7 cellular contexts compared by ENCODE assay signal in the genomic region with DNA sequence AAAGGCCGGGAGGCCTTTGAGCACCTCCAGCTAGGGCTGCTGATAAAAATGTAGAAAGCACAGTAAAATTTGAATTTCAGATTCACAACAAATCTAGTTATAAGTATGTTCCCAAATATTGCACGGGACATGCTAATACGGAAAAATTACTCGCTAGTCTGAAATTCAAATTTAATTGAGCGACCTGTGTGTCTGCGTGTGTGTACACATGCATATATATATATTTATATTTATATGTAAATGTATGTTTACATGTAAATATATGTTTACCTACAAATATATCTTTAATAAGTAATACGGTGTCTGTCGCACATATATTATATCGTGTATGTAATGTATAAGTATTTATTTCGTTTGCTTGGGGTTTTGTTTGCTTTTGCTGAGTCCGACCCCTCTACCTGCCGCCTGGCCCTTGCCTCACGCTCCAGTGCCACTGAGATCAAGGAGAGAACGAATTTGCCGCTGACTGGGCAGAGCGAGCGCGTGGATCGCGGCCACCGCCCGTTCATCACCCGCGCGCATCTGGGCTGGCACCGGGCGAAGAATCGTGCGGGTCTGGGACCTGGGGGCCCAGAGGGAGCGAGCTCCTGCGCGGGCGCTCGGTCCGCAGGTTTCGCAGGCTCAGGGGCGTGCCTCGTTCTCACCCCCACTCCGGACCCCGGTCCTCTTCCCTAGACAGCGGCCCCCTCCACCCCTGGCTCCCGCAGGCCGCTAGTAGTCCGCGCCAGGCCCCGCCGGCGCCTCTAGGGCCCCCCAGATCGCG. TPM values are rescaled to one million over a fixed set of nuclear protein-coding genes. Genes with fewer than 3 reads are reported as not detected.
A peak's percentile ranks its signal among the peaks of the same experiment; 100 is the strongest.
DNase-seq lines count a peak whose midpoint lies in the region; ATAC-seq, FAIRE-seq and TF ChIP-seq lines count a peak whose summit lies in the region.

No MANE protein-coding gene starts in this region.

- peak overlapping the region; percentile 79 for H3K4me3 Mint-ChIP-seq in stimulated activated memory B cell treated with anti-CD40 and anti-IgM and Interleukin-4, amounts not matched to agents 10 μg/mL and 1 μg/mL and 100 μg/mL, for 72 hours

- peaks cover 6% of the 10 kb centered on the region for H3K79me2 ChIP-seq in keratinocyte (ENCODE audit: control insufficient read depth, insufficient read depth, low read length)

- H2AFZ ChIP-seq in keratinocyte (ENCODE audit: control insufficient read depth, low read length): no peak overlapping the region

- H3K27me3 Mint-ChIP-seq in stimulated activated memory B cell treated with anti-CD40 and anti-IgM and Interleukin-4, amounts not matched to agents 10 μg/mL and 1 μg/mL and 100 μg/mL, for 72 hours: peaks cover 34% of the 10 kb centered on the region

- peaks cover 61% of the 10 kb centered on the region for H3K27me3 ChIP-seq in HUES64 (ENCODE audit: insufficient read depth, low read length)
- H3K27me3 ChIP-seq in keratinocyte (ENCODE audit: control insufficient read depth, extremely low read depth, insufficient read depth, low read length): peaks cover 47% of the 10 kb centered on the region

- no peak for FAIRE-seq in keratinocyte (lab: Jason Lieb, UNC)

- 6% methylated on average over 46 of the region's 50 CpGs for WGBS in HUES64

- peaks cover 8% of the 10 kb centered on the region for H3K36me3 Mint-ChIP-seq in stimulated activated memory B cell treated with anti-CD40 and anti-IgM and Interleukin-4, amounts not matched to agents 10 μg/mL and 1 μg/mL and 100 μg/mL, for 72 hours

- H3K4me1 ChIP-seq in HUES64 (ENCODE audit: insufficient read depth, low read length) (peaks cover 5% of the 10 kb centered on the region), keratinocyte (ENCODE audit: control insufficient read depth, extremely low read depth, insufficient read depth, low read length) (peaks cover 8% of the 10 kb centered on the region)

- H3K9me3 Mint-ChIP-seq in stimulated activated memory B cell treated with anti-CD40 and anti-IgM and Interleukin-4, amounts not matched to agents 10 μg/mL and 1 μg/mL and 100 μg/mL, for 72 hours: no peaks in the 10 kb centered on the region

- ATAC-seq in stimulated activated memory B cell treated with anti-CD40 and anti-IgM and Interleukin-4, amounts not matched to agents 10 μg/mL and 1 μg/mL and 100 μg/mL, for 72 hours: no peak
- ATAC-seq in GM18858 (IDR thresholded peaks at IDR 0.05; ENCODE audit: unreplicated experiment): no peak

- no peaks in the 10 kb centered on the region for H3K9me1 ChIP-seq in keratinocyte (ENCODE audit: control insufficient read depth, extremely low read depth, insufficient read depth, low read length)

- H3K9ac ChIP-seq in HUES64 (ENCODE audit: low read depth, low read length) (no peak overlapping the region), keratinocyte (ENCODE audit: control insufficient read depth, extremely low read depth, insufficient read depth, low read length) (no peak overlapping the region)

- peaks cover 41% of the 10 kb centered on the region for H3K4me1 Mint-ChIP-seq in stimulated activated memory B cell treated with anti-CD40 and anti-IgM and Interleukin-4, amounts not matched to agents 10 μg/mL and 1 μg/mL and 100 μg/mL, for 72 hours

- H3K36me3 ChIP-seq in HUES64 (ENCODE audit: insufficient read depth, low read length): peaks cover 16% of the 10 kb centered on the region; the same call in 1 of the 2 replicates
- peaks cover 0 to 4% of the 10 kb centered on the region in 2 experiments for H3K36me3 ChIP-seq in keratinocyte (ENCODE audit: control insufficient read depth in 2 of 2, extremely low read depth in 1 of 2, insufficient read depth in 2 of 2, low read length in 2 of 2)

- H3K27ac ChIP-seq in HUES64 (ENCODE audit: low read depth, low read length) (no peak overlapping the region), keratinocyte (ENCODE audit: control insufficient read depth, insufficient read depth, low read length) (no peak overlapping the region)

- H3K4me3 ChIP-seq in HUES64 (ENCODE audit: low read length) (peak overlapping the region; percentile 94), keratinocyte (ENCODE audit: control insufficient read depth in 2 of 3, extremely low read depth in 1 of 3, insufficient read depth in 2 of 3, low read depth in 1 of 3, low read length in 3 of 3) (peak overlapping the region in 1 of 3 experiments; percentile 80)

- TF ChIP-seq CTCF in keratinocyte (optimal IDR thresholded peaks at IDR 0.05 in 1 of 3, IDR thresholded peaks at IDR 0.05 in 1 of 3, conservative IDR thresholded peaks at IDR 0.05 in 1 of 3; ENCODE audit: extremely low read depth in 1 of 3, insufficient read depth in 2 of 3, low read length in 3 of 3): no peak

- peak overlapping the region; percentile 71 for H3K27ac Mint-ChIP-seq in stimulated activated memory B cell treated with anti-CD40 and anti-IgM and Interleukin-4, amounts not matched to agents 10 μg/mL and 1 μg/mL and 100 μg/mL, for 72 hours

- H3K9me3 ChIP-seq in HUES64 (ENCODE audit: insufficient read depth, low read depth, low read length) (no peaks in the 10 kb centered on the region), keratinocyte (ENCODE audit: control insufficient read depth, low read depth, low read length) (no peaks in the 10 kb centered on the region)

- H4K20me1 ChIP-seq in keratinocyte (ENCODE audit: control insufficient read depth, extremely low read depth, insufficient read depth, low read length): no peaks in the 10 kb centered on the region

- DNase-seq in activated T-cell treated with anti-CD3 and anti-CD28 coated beads, Interleukin-2, amount 50 U/mL, for 48 hours: peak; percentile 28 to 29
- no peak for DNase-seq in keratinocyte (ENCODE audit: low read depth, low spot score)
- DNase-seq in NCI-H1092 (lab: John Stamatoyannopoulos, UW): no peak
- no peak for DNase-seq in mucosa of gallbladder (ENCODE audit: low spot score)

- peak overlapping the region; percentile 96 for H3K4me2 ChIP-seq in keratinocyte (ENCODE audit: control insufficient read depth, extremely low read depth, insufficient read depth, low read depth, low read length)

- dilution Hi-C loops in keratinocyte (cut with MboI; ENCODE audit: extremely low pct_ligation_motif_present, low sequenced_read_pairs): no loop called here

RNA-seq across cellular contexts. Expression of a gene that starts 0.5 kb away (rescaled TPM):
- 18.2 TPM for polyA plus RNA-seq in HUES64 (2013, experiment 1 of 2)
- 18.1 TPM for polyA plus RNA-seq in HUES64 (2013, experiment 2 of 2)
- polyA plus RNA-seq in keratinocyte: 16.6 to 24.9 TPM (median 18.9 TPM) in 3 replicates
- polyA plus RNA-seq in keratinocyte (2011; ENCODE audit: low read depth): 6.0 TPM
- polyA plus RNA-seq in keratinocyte (2011; cell fraction: cytosol; rRNA removed): 11.1 and 12.0 TPM in 2 replicates
- 29.2 and 36.0 TPM in 2 replicates for polyA plus RNA-seq in keratinocyte (2011; cell fraction: nucleus; rRNA removed)
- 10.9 and 16.7 TPM in 2 replicates for polyA plus RNA-seq in keratinocyte (2012; ENCODE audit: low replicate concordance)
- 13.6 to 16.0 TPM (median 13.6 TPM) in 3 replicates for polyA minus RNA-seq in keratinocyte
- polyA minus RNA-seq in keratinocyte (2011; cell fraction: cytosol; rRNA and poly(A)+ RNA removed): 19.6 TPM
- polyA minus RNA-seq in keratinocyte (2011; cell fraction: nucleus; rRNA and poly(A)+ RNA removed): 11.8 and 18.2 TPM in 2 replicates
- total RNA-seq in mucosa of gallbladder: 21.6 TPM

RNA-seq across cellular contexts. Expression of a gene that starts 1.9 kb away (rescaled TPM):
- polyA plus RNA-seq in HUES64 (2013, experiment 1 of 2): 0.65 TPM
- 0.76 TPM for polyA plus RNA-seq in HUES64 (2013, experiment 2 of 2)
- polyA plus RNA-seq in keratinocyte: 0.10 to 0.23 TPM (median 0.14 TPM) in 3 replicates
- polyA plus RNA-seq in keratinocyte (2011; ENCODE audit: low read depth): 0.12 TPM
- 0.05 and 0.14 TPM in 2 replicates for polyA plus RNA-seq in keratinocyte (2011; cell fraction: cytosol; rRNA removed)
- polyA plus RNA-seq in keratinocyte (2011; cell fraction: nucleus; rRNA removed): 0.15 and 0.41 TPM in 2 replicates
- polyA plus RNA-seq in keratinocyte (2012; ENCODE audit: low replicate concordance): 0.14 and 0.36 TPM in 2 replicates
- polyA minus RNA-seq in keratinocyte: 0.10 to 0.56 TPM (median 0.10 TPM) in 3 replicates
- not detected for polyA minus RNA-seq in keratinocyte (2011; cell fraction: cytosol; rRNA and poly(A)+ RNA removed)
- polyA minus RNA-seq in keratinocyte (2011; cell fraction: nucleus; rRNA and poly(A)+ RNA removed): not detected in 2 replicates
- 0.17 TPM for total RNA-seq in mucosa of gallbladder

RNA-seq across cellular contexts. Expression of a gene that starts 25.6 kb away (rescaled TPM):
- polyA plus RNA-seq in HUES64 (2013, experiment 1 of 2): 22.5 TPM
- 22.6 TPM for polyA plus RNA-seq in HUES64 (2013, experiment 2 of 2)
- polyA plus RNA-seq in keratinocyte: 57.4 to 83.0 TPM (median 68.1 TPM) in 3 replicates
- 40.0 TPM for polyA plus RNA-seq in keratinocyte (2011; ENCODE audit: low read depth)
- 93.8 and 97.0 TPM in 2 replicates for polyA plus RNA-seq in keratinocyte (2011; cell fraction: cytosol; rRNA removed)
- 46.3 and 48.6 TPM in 2 replicates for polyA plus RNA-seq in keratinocyte (2011; cell fraction: nucleus; rRNA removed)
- polyA plus RNA-seq in keratinocyte (2012; ENCODE audit: low replicate concordance): 54.7 and 73.6 TPM in 2 replicates
- 47.2 to 96.6 TPM (median 60.1 TPM) in 3 replicates for polyA minus RNA-seq in keratinocyte
- 111 TPM for polyA minus RNA-seq in keratinocyte (2011; cell fraction: cytosol; rRNA and poly(A)+ RNA removed)
- 26.0 and 33.8 TPM in 2 replicates for polyA minus RNA-seq in keratinocyte (2011; cell fraction: nucleus; rRNA and poly(A)+ RNA removed)
- 96.5 TPM for total RNA-seq in mucosa of gallbladder

RNA-seq across cellular contexts. Expression of a gene that starts 39.1 kb away (rescaled TPM):
- polyA plus RNA-seq in HUES64 (2013, experiment 1 of 2): 5.6 TPM
- polyA plus RNA-seq in HUES64 (2013, experiment 2 of 2): 7.3 TPM
- 0.24 to 0.71 TPM (median 0.42 TPM) in 3 replicates for polyA plus RNA-seq in keratinocyte
- polyA plus RNA-seq in keratinocyte (2011; ENCODE audit: low read depth): 0.41 TPM
- polyA plus RNA-seq in keratinocyte (2011; cell fraction: cytosol; rRNA removed): 0.06 and 0.23 TPM in 2 replicates
- polyA plus RNA-seq in keratinocyte (2011; cell fraction: nucleus; rRNA removed): 2.1 and 3.7 TPM in 2 replicates
- 0.83 and 0.87 TPM in 2 replicates for polyA plus RNA-seq in keratinocyte (2012; ENCODE audit: low replicate concordance)
- 0.22 to 0.36 TPM (median 0.26 TPM) in 3 replicates for polyA minus RNA-seq in keratinocyte
- 2.9 TPM for polyA minus RNA-seq in keratinocyte (2011; cell fraction: cytosol; rRNA and poly(A)+ RNA removed)
- 4.4 and 7.2 TPM in 2 replicates for polyA minus RNA-seq in keratinocyte (2011; cell fraction: nucleus; rRNA and poly(A)+ RNA removed)
- total RNA-seq in mucosa of gallbladder: 43.4 TPM

Comparison
In these comparisons a context has a peak if more than half of its experiments do, and no peak if none do; other contexts are left out.
1. DNase-seq: peak in activated T-cell treated with anti-CD3 and anti-CD28 coated beads, Interleukin-2, amount 50 U/mL, for 48 hours (2 of 2); none in keratinocyte (single experiment), NCI-H1092 (single experiment) and mucosa of gallbladder (single experiment).